In genomic region chr10:128578766-128579165, GRCh38 we compare ENCODE assay signal across 30 cellular contexts.
"Had no signal": no experiment of that assay in that cellular context is flagged by ENCODE, and none has a peak within 500 bp of the region (broad histone marks: within the 10 kb centered on the region; RNA-seq: fewer than 3 reads in every experiment).

No MANE protein-coding gene starts in this region.

- H3K36me3 Mint-ChIP-seq: activated naive CD8-positive, alpha-beta T cell; brain had no signal

- H3K27me3 Mint-ChIP-seq: activated CD4-positive, alpha-beta T cell treated with anti-CD3 and anti-CD28 coated beads, Interleukin-2, amount 10 ng/mL, durations not matched to agents 7 days and 5 days; activated naive CD8-positive, alpha-beta T cell treated with anti-CD3 and anti-CD28 coated beads, Interleukin-2, amount 50 U/mL, for 24 hours had no signal

- H3K4me3 ChIP-seq: MG63, SJCRH30, SK-N-MC had no signal

- FAIRE-seq: bronchial epithelial cell had no signal

- H3K4me3 Mint-ChIP-seq: activated CD4-positive, alpha-beta T cell treated with anti-CD3 and anti-CD28 coated beads, Interleukin-2, amount 10 ng/mL, durations not matched to agents 7 days and 5 days; activated CD8-positive, alpha-beta T cell treated with anti-CD3 and anti-CD28 coated beads, Interleukin-2, amount 10 ng/mL, durations not matched to agents 7 days and 5 days; activated naive CD4-positive, alpha-beta T cell treated with anti-CD3 and anti-CD28 coated beads for 36 hours; activated naive CD8-positive, alpha-beta T cell; activated naive CD8-positive, alpha-beta T cell treated with anti-CD3 and anti-CD28 coated beads, Interleukin-2, amount 50 U/mL, for 24 hours; activated T-cell treated with anti-CD3 and anti-CD28 coated beads, Interleukin-2, amount 50 U/mL, for 4 hours; activated T-helper 1 cell treated with anti-CD3 and anti-CD28 coated beads, Interleukin-12 subunit alpha, Interleukin-12 subunit beta, Interleukin-2, Interleukin-4 antibody, amounts not matched to agents 30 ng/mL and 10 ng/mL and 1 ng/mL, durations not matched to agents 14 hours and 24 hours and 36 hours had no signal

- H3K27me3 ChIP-seq: MG63, SJCRH30 had no signal

- H3K9me3 ChIP-seq: MG63, SJCRH30 had no signal

- DNase-seq: activated CD4-positive, alpha-beta T cell treated with anti-CD3 and anti-CD28 coated beads, Interleukin-2, amount 10 ng/mL, durations not matched to agents 7 days and 5 days; activated CD4-positive, alpha-beta T cell treated with anti-CD3 and anti-CD28 coated beads, Interleukin-2, amount 50 U/mL, for 48 hours; activated CD4-positive, CD25-positive, alpha-beta regulatory T cell; activated CD8-positive, alpha-beta T cell treated with anti-CD3 and anti-CD28 coated beads, Interleukin-2, amount 10 ng/mL, durations not matched to agents 7 days and 5 days; activated gamma-delta T cell treated with Interleukin-2 at 50 U/mL for 16 hours; activated naive CD4-positive, alpha-beta T cell treated with anti-CD3 and anti-CD28 coated beads for 36 hours; activated naive CD8-positive, alpha-beta T cell treated with anti-CD3 and anti-CD28 coated beads, Interleukin-2, amount 50 U/mL, for 24 hours; activated T-cell treated with anti-CD3 and anti-CD28 coated beads for 4 hours; activated T-cell treated with anti-CD3 and anti-CD28 coated beads, Interleukin-2, amount 50 U/mL, for 4 hours; anterior cingulate cortex; caudate nucleus; MG63; NCI-H1048; NCI-H1105 treated with DMSO at 0.1 percent for 48 hours; NCI-H1436; NCI-H1694; NCI-H1930; NCI-H2081 treated with DMSO at 0.1 percent for 48 hours; NCI-H226; NCI-H524 treated with DMSO at 0.1 percent for 48 hours; SHP77; SJCRH30; T1000; WERI-Rb-1 had no signal

- H3K27ac Mint-ChIP-seq: activated CD4-positive, alpha-beta T cell treated with anti-CD3 and anti-CD28 coated beads, Interleukin-2, amount 10 ng/mL, durations not matched to agents 7 days and 5 days; activated CD8-positive, alpha-beta T cell treated with anti-CD3 and anti-CD28 coated beads, Interleukin-2, amount 10 ng/mL, durations not matched to agents 7 days and 5 days; activated naive CD4-positive, alpha-beta T cell treated with anti-CD3 and anti-CD28 coated beads for 36 hours; activated naive CD8-positive, alpha-beta T cell; activated naive CD8-positive, alpha-beta T cell treated with anti-CD3 and anti-CD28 coated beads, Interleukin-2, amount 50 U/mL, for 24 hours; activated T-helper 1 cell treated with anti-CD3 and anti-CD28 coated beads, Interleukin-12 subunit alpha, Interleukin-12 subunit beta, Interleukin-2, Interleukin-4 antibody, amounts not matched to agents 30 ng/mL and 10 ng/mL and 1 ng/mL, durations not matched to agents 14 hours and 24 hours and 36 hours had no signal

- H3K9me3 Mint-ChIP-seq: activated CD4-positive, alpha-beta T cell treated with anti-CD3 and anti-CD28 coated beads, Interleukin-2, amount 10 ng/mL, durations not matched to agents 7 days and 5 days; activated naive CD4-positive, alpha-beta T cell treated with anti-CD3 and anti-CD28 coated beads for 36 hours; activated T-helper 1 cell treated with anti-CD3 and anti-CD28 coated beads, Interleukin-12 subunit alpha, Interleukin-12 subunit beta, Interleukin-2, Interleukin-4 antibody, amounts not matched to agents 30 ng/mL and 10 ng/mL and 1 ng/mL, durations not matched to agents 14 hours and 24 hours and 36 hours had no signal

- ATAC-seq: activated CD8-positive, alpha-beta T cell treated with anti-CD3 and anti-CD28 coated beads, Interleukin-2, amount 10 ng/mL, durations not matched to agents 7 days and 5 days; activated naive CD8-positive, alpha-beta T cell treated with anti-CD3 and anti-CD28 coated beads, Interleukin-2, amount 50 U/mL, for 24 hours; activated T-cell treated with anti-CD3 and anti-CD28 coated beads, Interleukin-2, amount 50 U/mL, for 4 hours; Panc1 had no signal

- H3K4me1 ChIP-seq: SJCRH30 had no signal

- H3K27ac ChIP-seq: SJCRH30, WERI-Rb-1 had no signal

- H3K36me3 ChIP-seq: MG63, SJCRH30, WERI-Rb-1 had no signal

- H3K4me1 Mint-ChIP-seq: activated CD4-positive, alpha-beta T cell treated with anti-CD3 and anti-CD28 coated beads, Interleukin-2, amount 10 ng/mL, durations not matched to agents 7 days and 5 days; activated naive CD8-positive, alpha-beta T cell treated with anti-CD3 and anti-CD28 coated beads, Interleukin-2, amount 50 U/mL, for 24 hours had no signal
